21 cellular contexts compared by ENCODE assay signal in the genomic region with DNA sequence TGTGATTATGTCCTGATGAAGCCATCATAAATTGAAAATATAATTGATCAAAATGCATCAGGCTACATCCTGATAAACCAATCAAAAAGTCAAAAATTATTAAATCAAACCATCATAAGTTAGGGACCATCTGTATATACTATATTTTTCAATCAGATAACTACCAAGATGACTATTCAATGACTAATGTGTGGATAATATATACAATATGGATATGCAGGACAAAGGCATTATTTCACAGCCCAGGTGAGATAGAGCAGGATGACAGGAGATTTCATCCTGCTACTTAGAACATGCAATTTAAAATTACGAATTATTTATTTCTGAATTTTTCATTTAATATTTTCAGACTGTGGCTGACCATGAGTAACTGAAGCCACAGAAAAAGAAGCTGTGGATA.
DNase-seq lines count a peak whose midpoint lies in the region; ATAC-seq, FAIRE-seq and TF ChIP-seq lines count a peak whose summit lies in the region.
"Had no signal": no experiment of that assay in that cellular context is flagged by ENCODE, and none has a peak within 500 bp of the region (broad histone marks: within the 10 kb centered on the region; RNA-seq: fewer than 3 reads in every experiment).

No MANE protein-coding gene starts in this region.

- FAIRE-seq in D721Med (lab: Jason Lieb, UNC) = peak; percentile 25
- FAIRE-seq: A549, G401.6, GM12892 had no signal

- WGBS in GM23248 (ENCODE audit: low coverage in 1 of 2, low lambda C conversion rate in 2 of 2, missing lambda C conversion rate in 2 of 2), 2 experiments = 90 to 94% methylated on average over 1 of the region's 1 CpG

- H3K9ac ChIP-seq in GM23248 = no peak overlapping the region
- H3K9ac ChIP-seq: BLaER1 treated with 17β-estradiol and CSF1 and Interleukin-3, amounts not matched to agents 10 nM and 100 nM had no signal

- H3K9me2 ChIP-seq in GM23248 (ENCODE audit: insufficient read depth) (no peaks in the 10 kb centered on the region; the same call in 1 of the 2 replicates), PC-9 (ENCODE audit: insufficient read depth) (peaks cover 9% of the 10 kb centered on the region; the same call in 1 of the 2 replicates)

- H3K9me3 ChIP-seq in GM23248 (ENCODE audit: low read depth) = no peaks in the 10 kb centered on the region
- no peaks in the 10 kb centered on the region for H3K9me3 ChIP-seq in PC-9 (ENCODE audit: insufficient read depth, low read depth)
- H3K9me3 ChIP-seq: A549; BE2C; BLaER1 treated with 17β-estradiol and CSF1 and Interleukin-3, amounts not matched to agents 10 nM and 100 nM had no signal

- H3F3A ChIP-seq in GM23248 (ENCODE audit: insufficient read depth) (no peaks in the 10 kb centered on the region), PC-9 (ENCODE audit: insufficient read depth, low read depth) (no peaks in the 10 kb centered on the region; the same call in 1 of the 2 replicates)

- H3K4me2 ChIP-seq in GM23248 (ENCODE audit: unreplicated experiment) = no peak overlapping the region
- no peak overlapping the region for H3K4me2 ChIP-seq in PC-9
- H3K4me2 ChIP-seq: A549; BLaER1 treated with 17β-estradiol and CSF1 and Interleukin-3, amounts not matched to agents 10 nM and 100 nM; GM23338 had no signal

- H3K4me3 ChIP-seq in GM23248 (no peak overlapping the region), PC-9 (no peak overlapping the region)
- H3K4me3 ChIP-seq: A549; BLaER1 treated with 17β-estradiol and CSF1 and Interleukin-3, amounts not matched to agents 10 nM and 100 nM; GM23338 had no signal

- no peaks in the 10 kb centered on the region for H3K27me3 ChIP-seq in GM23248 (replicated peaks; ENCODE audit: insufficient read depth)
- no peaks in the 10 kb centered on the region for H3K27me3 ChIP-seq in PC-9 (ENCODE audit: insufficient read depth, low read depth)
- H3K27me3 ChIP-seq: BE2C; BLaER1 treated with 17β-estradiol and CSF1 and Interleukin-3, amounts not matched to agents 10 nM and 100 nM had no signal

- no peak overlapping the region for H3K27ac ChIP-seq in GM23248
- no peak overlapping the region for H3K27ac ChIP-seq in PC-9
- H3K27ac ChIP-seq: A549; BLaER1 treated with 17β-estradiol and CSF1 and Interleukin-3, amounts not matched to agents 10 nM and 100 nM had no signal

- BruUV-seq in PC-9 (replicated peaks; lab: Mats Ljungman, UMichigan) = no TSS peak

- CTCF ChIA-PET in PC-9 (lab: Charles Lee) = no interaction called here

- TF ChIP-seq CTCF in D721Med (IDR thresholded peaks at IDR 0.05; ENCODE audit: insufficient read depth, missing control alignments) = no peak
- TF ChIP-seq CTCF in PC-9 (conservative IDR thresholded peaks at IDR 0.05) = no peak

- no peaks in the 10 kb centered on the region for H3K79me2 ChIP-seq in GM23248 (ENCODE audit: insufficient read depth)
- no peaks in the 10 kb centered on the region for H3K79me2 ChIP-seq in PC-9 (ENCODE audit: low read depth)

- in situ Hi-C loops in GM23248 (cut with MboI) = no loop called here

- POLR2A ChIA-PET in PC-9 (lab: Charles Lee; ENCODE audit: unreplicated experiment) = no interaction called here

- no peaks in the 10 kb centered on the region for H3K36me3 ChIP-seq in GM23248 (ENCODE audit: low read depth)
- H3K36me3 ChIP-seq in PC-9 (ENCODE audit: low read depth) = no peaks in the 10 kb centered on the region
- H3K36me3 ChIP-seq: BE2C; BLaER1 treated with 17β-estradiol and CSF1 and Interleukin-3, amounts not matched to agents 10 nM and 100 nM had no signal

- no peaks in the 10 kb centered on the region for H4K20me1 ChIP-seq in GM23248 (ENCODE audit: insufficient read depth)
- H4K20me1 ChIP-seq in PC-9 (ENCODE audit: insufficient read depth) = no peaks in the 10 kb centered on the region
- H4K20me1 ChIP-seq: BLaER1 treated with 17β-estradiol and CSF1 and Interleukin-3, amounts not matched to agents 10 nM and 100 nM had no signal

- intact Hi-C loops in PC-9 (cut with micrococcal nuclease; ENCODE audit: unreplicated experiment) = no loop called here

- no peak for ATAC-seq in GM19463 (IDR thresholded peaks at IDR 0.05; ENCODE audit: unreplicated experiment)
- ATAC-seq: A549, GM23338, HCT116 had no signal

- H3K4me1 ChIP-seq in GM23248 (ENCODE audit: insufficient read depth) (peaks cover 9% of the 10 kb centered on the region), PC-9 (replicated peaks; ENCODE audit: insufficient read depth) (no peaks in the 10 kb centered on the region)
- H3K4me1 ChIP-seq: A549; BLaER1 treated with 17β-estradiol and CSF1 and Interleukin-3, amounts not matched to agents 10 nM and 100 nM had no signal

- H2AFZ ChIP-seq in GM23248 = peak overlapping the region; percentile 29; the same call in 1 of the 2 replicates
- H2AFZ ChIP-seq in PC-9 = peak overlapping the region; percentile 28; the same call in 1 of the 2 replicates
- H2AFZ ChIP-seq: GM23338 had no signal

- DNase-seq in D721Med (ENCODE audit: insufficient read length, low spot score) = no peak
- no peak for DNase-seq in GM23248
- DNase-seq in PC-9 = no peak
- DNase-seq in NOMO-1 treated with DMSO at 0.1 percent for 48 hours (lab: John Stamatoyannopoulos, UW; ENCODE audit: unreplicated experiment) = no peak
- DNase-seq in activated CD8-positive, alpha-beta memory T cell treated with anti-CD3 and anti-CD28 coated beads, Interleukin-2, amount 50 U/mL, for 48 hours = no peak
- DNase-seq: 8988T; ACHN; AML-193; BE2C; CD4-positive, alpha-beta T cell; CD8-positive, alpha-beta memory T cell; DMS53; DMS79 treated with DMSO at 0.1 percent for 48 hours; H9 had no signal
